Comparison of ENCODE assay signal across 8 cellular contexts in genomic region chr10:125060851-125061556, GRCh38.
A peak's percentile ranks its signal among the peaks of the same experiment; 100 is the strongest.
DNase-seq lines count a peak whose midpoint lies in the region; ATAC-seq, FAIRE-seq and TF ChIP-seq lines count a peak whose summit lies in the region.

No MANE protein-coding gene starts in this region.

- no peak overlapping the region for H3K27ac Mint-ChIP-seq in T-cell

- no peaks in the 10 kb centered on the region for H3K79me2 ChIP-seq in HepG2 (ENCODE audit: insufficient read depth, low read length)

- CTCF ChIA-PET in T-cell (lab: Charles Lee), result no interaction called here
- CTCF ChIA-PET in HepG2 (lab: Yijun Ruan, JAX; ENCODE audit: low intra/inter-chr PET ratio, low total read pairs), result interaction anchor here (0.7 to 1.4 kb wide), 3 partner anchors 13 to 531 kb away, joined by 3 to 7 read pairs (median 3); no protein-coding TSS in a partner anchor

- H3K27me3 Mint-ChIP-seq in T-cell, result peaks cover 0 to 14% of the 10 kb centered on the region in 2 donors

- peak; percentile 87 for TF ChIP-seq CTCF in HepG2 (CRISPR knock-in tag; IDR thresholded peaks at IDR 0.05)

- peak; percentile 57; the same call in 1 of the 2 replicates for TF ChIP-seq RAD21 in HepG2 (CRISPR knock-in tag; IDR thresholded peaks at IDR 0.05)

- no peak for FAIRE-seq in HTR-8/SVneo (lab: Jason Lieb, UNC)
- peak; percentile 70 for FAIRE-seq in HepG2 (lab: Jason Lieb, UNC)

- no TSS peak for BruUV-seq in HepG2 (replicated peaks; lab: Mats Ljungman, UMichigan)

- no peaks in the 10 kb centered on the region for H4K20me1 ChIP-seq in HepG2 (ENCODE audit: insufficient read depth, low read length)

- no peak for TF ChIP-seq POLR2A in HepG2 (IDR thresholded peaks at IDR 0.05; ENCODE audit: insufficient read depth in 1 of 2, low read depth in 2 of 2, low read length in 2 of 2)

- peak overlapping the region; percentile 70 for H2AFZ ChIP-seq in HepG2 (ENCODE audit: low read length)

- H3K27me3 ChIP-seq in HepG2 (ENCODE audit: control insufficient read depth in 1 of 2, insufficient read depth in 2 of 2, low read length in 2 of 2), result peaks cover 6 to 46% of the 10 kb centered on the region in 2 experiments; a peak in 3 of 5 replicates

- H3K4me2 ChIP-seq in HepG2 (ENCODE audit: low read depth, low read length), result peak overlapping the region; percentile 76

- peaks cover 7% of the 10 kb centered on the region; the same call in 1 of the 2 replicates for H3K4me1 ChIP-seq in HepG2 (ENCODE audit: insufficient read depth, low read length)

- H3K4me1 Mint-ChIP-seq in T-cell, result peaks cover 14 to 39% (median 22%) of the 10 kb centered on the region in 3 donors

- intact Hi-C loops in HepG2 (cut with micrococcal nuclease; ENCODE audit: unreplicated experiment), result loop anchor here (5.0 kb wide), 1 partner anchor 59 kb away; no protein-coding TSS in a partner anchor

- DNase-seq in COR-L47 (lab: John Stamatoyannopoulos, UW) (peak; percentile 35), HTR-8/SVneo (ENCODE audit: insufficient read length, low spot score) (peak; percentile 61), T-cell (peak in 25 of 34 experiments; percentile 5 to 57 (median 24)), dedifferentiated amniotic fluid mesenchymal stem cell (ENCODE audit: extremely low spot score) (peak; percentile 91), HepG2 (ENCODE audit: low spot score) (peak; percentile 35), NCI-H524 treated with DMSO at 0.1 percent for 48 hours (lab: John Stamatoyannopoulos, UW) (no peak)
- DNase-seq in stimulated activated CD4-positive, alpha-beta T cell treated with anti-CD3 and anti-CD28 coated beads, Interleukin-2, amount 100 ng/mL, for 48 hours, result peak; percentile 30

- POLR2A ChIA-PET in T-cell (lab: Charles Lee) (no interaction called here), HepG2 (lab: Yijun Ruan, JAX) (no interaction called here)

- no peaks in the 10 kb centered on the region for H3K9me3 Mint-ChIP-seq in T-cell

- no peaks in the 10 kb centered on the region for H3K36me3 ChIP-seq in HepG2 (replicated peaks in 1 of 2; ENCODE audit: control insufficient read depth in 1 of 2, insufficient read depth in 2 of 2, low read length in 2 of 2)

- ATAC-seq in T-cell (replicated peaks in 1 of 4) (peak in 1 of 4 experiments; percentile 37), HepG2 (peak; percentile 92), GM19395 (IDR thresholded peaks at IDR 0.05; ENCODE audit: unreplicated experiment) (no peak)

- no peaks in the 10 kb centered on the region for H3K36me3 Mint-ChIP-seq in T-cell

- WGBS in HepG2 (ENCODE audit: low lambda C conversion rate), result 5% methylated on average over 8 of the region's 19 CpGs

- in situ Hi-C loops in HepG2 (cut with HindIII; ENCODE audit: extremely low pct_ligation_motif_present, low pct_unique_long_range_greater_than_20kb), result no loop called here

- H3K27ac ChIP-seq in HepG2 (ENCODE audit: extremely low read length, insufficient read depth, low read length), result no peak overlapping the region

- H3K9me3 ChIP-seq in HepG2 (ENCODE audit: low read length), result no peaks in the 10 kb centered on the region

- no peak overlapping the region for H3K4me3 Mint-ChIP-seq in T-cell

- no peak for TF ChIP-seq EP300 in HepG2 (IDR thresholded peaks at IDR 0.05; ENCODE audit: low read depth in 2 of 2, low read length in 2 of 2)
- TF ChIP-seq EP300 in HepG2 (CRISPR knock-in tag; IDR thresholded peaks at IDR 0.05; ENCODE audit: borderline replicate concordance), result no peak

- H3K9ac ChIP-seq in HepG2 (ENCODE audit: insufficient read depth, low read depth, low read length), result no peak overlapping the region

- peak overlapping the region in 2 of 3 experiments; percentile 18 to 33; a peak in 2 of 6 replicates for H3K4me3 ChIP-seq in HepG2 (replicated peaks in 1 of 3; ENCODE audit: insufficient read depth in 1 of 3, low read depth in 2 of 3, low read length in 3 of 3)

TF ChIP-seq in HepG2, 621 proteins besides CTCF, POLR2A, EP300 and RAD21 (continues in another document):
- TF ChIP-seq ERF (CRISPR knock-in tag; IDR thresholded peaks at IDR 0.05) (0 out of 2 replicates have a peak, but pooled peaks have one; percentile 24), ZNF24 (IDR thresholded peaks at IDR 0.05) (no peak), ELF3 (CRISPR knock-in tag; IDR thresholded peaks at IDR 0.05) (0 out of 2 replicates have a peak, but pooled peaks have one; percentile 22), SMC3 (IDR thresholded peaks at IDR 0.05; ENCODE audit: low read length) (peak; percentile 57), SMARCE1 (IDR thresholded peaks at IDR 0.05; ENCODE audit: borderline replicate concordance) (no peak), NFE2L1 (CRISPR knock-in tag; IDR thresholded peaks at IDR 0.05; ENCODE audit: borderline replicate concordance) (no peak), ARID5B (CRISPR knock-in tag; IDR thresholded peaks at IDR 0.05) (0 out of 2 replicates have a peak, but pooled peaks have one; percentile 20), KDM4B (CRISPR knock-in tag; IDR thresholded peaks at IDR 0.05) (peak; percentile 41; the same call in 1 of the 2 replicates), ZNF574 (CRISPR knock-in tag; IDR thresholded peaks at IDR 0.05) (peak; percentile 49; the same call in 1 of the 2 replicates), ZNF234 (CRISPR knock-in tag; conservative IDR thresholded peaks at IDR 0.05) (no peak), IRF1 (CRISPR knock-in tag; IDR thresholded peaks at IDR 0.05; ENCODE audit: low read depth) (no peak), GABPB1 (CRISPR knock-in tag; IDR thresholded peaks at IDR 0.05) (0 out of 2 replicates have a peak, but pooled peaks have one; percentile 36), STAG1 (CRISPR knock-in tag; IDR thresholded peaks at IDR 0.05) (peak; percentile 78), CBFB (CRISPR knock-in tag; IDR thresholded peaks at IDR 0.05) (no peak), ZNF263 (CRISPR knock-in tag; IDR thresholded peaks at IDR 0.05) (0 out of 2 replicates have a peak, but pooled peaks have one; percentile 14), RFXAP (CRISPR knock-in tag; IDR thresholded peaks at IDR 0.05; ENCODE audit: borderline replicate concordance) (no peak)
